In genomic region chr6:14088600-14089168, GRCh38 we compare ENCODE assay signal across 16 cellular contexts. TPM values are rescaled to one million over a fixed set of nuclear protein-coding genes. Genes with fewer than 3 reads are reported as not detected.
DNase-seq lines count a peak whose midpoint lies in the region; ATAC-seq lines count a peak whose summit lies in the region.
"Had no signal": no experiment of that assay in that cellular context is flagged by ENCODE, and none has a peak within 500 bp of the region (broad histone marks: within the 10 kb centered on the region; RNA-seq: fewer than 3 reads in every experiment).

No MANE protein-coding gene starts in this region.

- ATAC-seq in GM21447 (IDR thresholded peaks at IDR 0.05; ENCODE audit: unreplicated experiment) (peak; percentile 54), esophagus mucosa (peak; percentile 45), Right ventricle myocardium superior (ENCODE audit: poor library complexity) (no peak)
- ATAC-seq: heart left ventricle, left lobe of liver, T-cell had no signal

- intact Hi-C loops in Right ventricle myocardium superior (cut with DNase I) = no loop called here

- DNase-seq in EL (peak; percentile 10), HT1080 (ENCODE audit: low read depth) (peak; percentile 40), NCI-H2171 (lab: John Stamatoyannopoulos, UW) (no peak), islet precursor cell (no peak), iPS-NIHi7 (ENCODE audit: extremely low spot score) (no peak), Right ventricle myocardium superior (no peak)
- DNase-seq: activated T-cell treated with anti-CD3 and anti-CD28 coated beads for 4 hours; heart left ventricle; OCI-M1; stimulated activated CD4-positive, alpha-beta T cell treated with anti-CD3 and anti-CD28 coated beads, Interleukin-1b, Interleukin-23, amount 100 ng/mL, for 48 hours; stimulated activated CD8-positive, alpha-beta memory T cell treated with anti-CD3 and anti-CD28 coated beads, Interleukin-4, amount 100 ng/mL, for 48 hours; T-cell; transverse colon had no signal

RNA-seq across cellular contexts. Expression of gene CD83, which starts 28.9 kb away (rescaled TPM):
- 8.3 and 9.6 TPM in 2 replicates for total RNA-seq in HT1080 (2014; rRNA removed; shearing (Covaris generic))
- polyA plus RNA-seq in HT1080 (2015; cell fraction: cytosol; rRNA removed) = 6.0 and 6.7 TPM in 2 replicates
- polyA plus RNA-seq in HT1080 (2015; cell fraction: nucleus; rRNA removed) = 2.9 and 3.5 TPM in 2 replicates
- 0.48 TPM for total RNA-seq in esophagus mucosa
- 1.6 TPM for total RNA-seq in Right ventricle myocardium superior

Comparison
In these comparisons a context has a peak if more than half of its experiments do, and no peak if none do; other contexts are left out.
1. DNase-seq: peak in EL (single experiment) and HT1080 (single experiment); none in NCI-H2171 (single experiment), islet precursor cell (single experiment), iPS-NIHi7 (single experiment) and Right ventricle myocardium superior (single experiment).